Comparison of ENCODE assay signal across 28 cellular contexts in the genomic region with DNA sequence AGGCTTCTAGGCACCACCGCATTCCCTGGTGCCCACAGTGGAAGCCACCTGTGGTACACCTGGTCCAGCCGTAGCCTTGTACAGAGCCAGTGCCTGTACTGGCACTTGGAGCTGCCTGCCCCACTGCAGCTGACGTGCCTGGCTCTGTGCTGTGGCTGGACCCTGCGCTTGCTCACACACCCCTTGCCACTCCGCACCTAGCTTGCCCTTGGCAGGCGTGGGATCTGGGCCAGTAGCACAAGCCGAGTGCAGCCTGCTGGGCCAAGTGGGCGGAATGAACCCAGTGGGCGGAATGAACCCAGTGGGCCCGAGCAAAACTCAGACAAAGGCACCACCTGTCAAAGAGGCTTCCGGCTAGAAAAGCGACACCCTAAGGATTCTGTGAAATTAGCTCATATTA.
"Had no signal": no experiment of that assay in that cellular context is flagged by ENCODE, and none has a peak within 500 bp of the region (broad histone marks: within the 10 kb centered on the region; RNA-seq: fewer than 3 reads in every experiment).

No MANE protein-coding gene starts in this region.

- H3K9me3 ChIP-seq: mucosa of descending colon, pancreas, prostate gland, suprapubic skin, thoracic aorta, upper lobe of right lung had no signal

- FAIRE-seq: keratinocyte, pancreas had no signal

- H3K27me3 ChIP-seq: pancreas, suprapubic skin, tibial artery, upper lobe of right lung, uterus had no signal

- H3K4me3 Mint-ChIP-seq: naive thymus-derived CD4-positive, alpha-beta T cell; natural killer cell treated with Interleukin-12 subunit alpha and Interleukin-12 subunit beta and Interleukin-15 and Interleukin-18, amount 100 ng/mL, for 72 hours; stimulated activated naive CD8-positive, alpha-beta T cell treated with anti-CD3 and anti-CD28 coated beads, Interleukin-15, Interleukin-2, amounts not matched to agents 100 ng/mL and 50 ng/mL, for 24 hours had no signal

- H3K36me3 Mint-ChIP-seq: naive thymus-derived CD4-positive, alpha-beta T cell; natural killer cell treated with Interleukin-12 subunit alpha and Interleukin-12 subunit beta and Interleukin-15 and Interleukin-18, amount 100 ng/mL, for 72 hours had no signal

- H3K27ac Mint-ChIP-seq: naive thymus-derived CD4-positive, alpha-beta T cell; natural killer cell treated with Interleukin-12 subunit alpha and Interleukin-12 subunit beta and Interleukin-15 and Interleukin-18, amount 100 ng/mL, for 72 hours; stimulated activated naive CD8-positive, alpha-beta T cell treated with anti-CD3 and anti-CD28 coated beads, Interleukin-15, Interleukin-2, amounts not matched to agents 100 ng/mL and 50 ng/mL, for 24 hours had no signal

- H3K36me3 ChIP-seq: pancreas, prostate gland, thoracic aorta, upper lobe of right lung, uterus had no signal

- H3K4me1 ChIP-seq: left ventricle myocardium inferior, pancreas, prostate gland, suprapubic skin, tibial artery, upper lobe of right lung, uterus had no signal

- DNase-seq: hippocampal formation; left colon; left ventricle myocardium inferior; midbrain; mucosa of descending colon; naive thymus-derived CD4-positive, alpha-beta T cell; nucleus accumbens; retina; right cardiac atrium; stimulated activated CD4-positive, alpha-beta T cell treated with anti-CD3 and anti-CD28 coated beads, Interleukin-12 subunit alpha, Interleukin-12 subunit beta, amount 100 ng/mL, for 4 hours; stimulated activated CD4-positive, alpha-beta T cell treated with anti-CD3 and anti-CD28 coated beads, Interleukin-15, amount 100 ng/mL, for 24 hours; stimulated activated CD4-positive, alpha-beta T cell treated with anti-CD3 and anti-CD28 coated beads, Interleukin-2, amount 100 ng/mL, for 24 hours; stimulated activated CD4-positive, alpha-beta T cell treated with anti-CD3 and anti-CD28 coated beads, Interleukin-4, amount 100 ng/mL, for 1 hour; stimulated activated naive CD4-positive, alpha-beta T cell; tibial artery; trophoblast cell; upper lobe of right lung; uterus had no signal

- H3K27me3 Mint-ChIP-seq: naive thymus-derived CD4-positive, alpha-beta T cell; natural killer cell treated with Interleukin-12 subunit alpha and Interleukin-12 subunit beta and Interleukin-15 and Interleukin-18, amount 100 ng/mL, for 72 hours; stimulated activated naive CD8-positive, alpha-beta T cell treated with anti-CD3 and anti-CD28 coated beads, Interleukin-15, Interleukin-2, amounts not matched to agents 100 ng/mL and 50 ng/mL, for 24 hours had no signal

- H3K4me1 Mint-ChIP-seq: naive thymus-derived CD4-positive, alpha-beta T cell had no signal

- ATAC-seq: left colon; mucosa of descending colon; naive thymus-derived CD4-positive, alpha-beta T cell; pancreas; sciatic nerve had no signal

- H3K27ac ChIP-seq: left ventricle myocardium inferior, pancreas, prostate gland, skin epidermis, suprapubic skin, thoracic aorta, tibial artery, upper lobe of right lung, uterus had no signal

- H3K4me3 ChIP-seq: left ventricle myocardium inferior, lung, mucosa of descending colon, pancreas, prostate gland, skin epidermis, suprapubic skin, thoracic aorta, tibial artery, upper lobe of right lung, uterus had no signal
